ENCODE assay signal across 19 cellular contexts in genomic region chr3:126158016-126158911, GRCh38. TPM values are rescaled to one million over a fixed set of nuclear protein-coding genes. Genes with fewer than 3 reads are reported as not detected.
DNase-seq lines count a peak whose midpoint lies in the region; ATAC-seq, FAIRE-seq and TF ChIP-seq lines count a peak whose summit lies in the region.
"Had no signal": no experiment of that assay in that cellular context is flagged by ENCODE, and none has a peak within 500 bp of the region (broad histone marks: within the 10 kb centered on the region; RNA-seq: fewer than 3 reads in every experiment).

No MANE protein-coding gene starts in this region.

- peaks cover 19% of the 10 kb centered on the region for H3K4me1 Mint-ChIP-seq in glutamatergic neuron (ENCODE audit: low read depth, unreplicated experiment)

- H3K27me3 ChIP-seq in BLaER1, result no peaks in the 10 kb centered on the region
- no peaks in the 10 kb centered on the region for H3K27me3 ChIP-seq in pancreas
- H3K27me3 ChIP-seq in gastroesophageal sphincter, result no peaks in the 10 kb centered on the region

- H3K9me3 ChIP-seq in BLaER1 (no peaks in the 10 kb centered on the region), pancreas (no peaks in the 10 kb centered on the region), gastroesophageal sphincter (no peaks in the 10 kb centered on the region)
- H3K9me3 ChIP-seq: HAP-1 had no signal

- H4K20me1 ChIP-seq in BLaER1, result no peaks in the 10 kb centered on the region

- peak overlapping the region; percentile 10 for H3K4me3 Mint-ChIP-seq in glutamatergic neuron (ENCODE audit: unreplicated experiment)

- TF ChIP-seq CTCF in glutamatergic neuron (IDR thresholded peaks at IDR 0.05; ENCODE audit: partially characterized antibody, unreplicated experiment), result no peak
- TF ChIP-seq CTCF in pancreas (IDR thresholded peaks at IDR 0.05), result no peak
- no peak for TF ChIP-seq CTCF in gastroesophageal sphincter (IDR thresholded peaks at IDR 0.05)

- no peak overlapping the region for H3K4me3 ChIP-seq in BLaER1
- no peak overlapping the region for H3K4me3 ChIP-seq in pancreas
- H3K4me3 ChIP-seq in gastroesophageal sphincter, result no peak overlapping the region
- H3K4me3 ChIP-seq: GM12878, HAP-1 had no signal

- no peak for TF ChIP-seq EP300 in gastroesophageal sphincter (IDR thresholded peaks at IDR 0.05)

- TF ChIP-seq POLR2A in gastroesophageal sphincter (IDR thresholded peaks at IDR 0.05), result no peak

- WGBS in pancreas, 2 donors, result 72 to 77% methylated on average over 18 of the region's 18 CpGs
- 82 to 100% methylated on average over 1 to 6 of the region's 18 CpGs for WGBS in gastroesophageal sphincter (ENCODE audit: low coverage in 1 of 2), 2 donors

- ATAC-seq in pancreas (peak in 3 of 4 donors; percentile 33 to 69 (median 67)), HG03442 (IDR thresholded peaks at IDR 0.05; ENCODE audit: unreplicated experiment) (no peak), gastroesophageal sphincter (no peak)
- ATAC-seq: GM12878 had no signal

- H3K4me1 ChIP-seq in BLaER1 (peaks cover 20% of the 10 kb centered on the region), pancreas (no peaks in the 10 kb centered on the region), gastroesophageal sphincter (no peaks in the 10 kb centered on the region)
- H3K4me1 ChIP-seq: HAP-1 had no signal

- no peak for FAIRE-seq in pancreas (lab: Jason Lieb, UNC)
- FAIRE-seq: GM12878, GM18507, GM19239, RCC 7860 had no signal

- H3K27ac Mint-ChIP-seq in glutamatergic neuron (ENCODE audit: unreplicated experiment), result no peak overlapping the region

- no peaks in the 10 kb centered on the region for H3K36me3 Mint-ChIP-seq in glutamatergic neuron (ENCODE audit: unreplicated experiment)

- peak overlapping the region; percentile 39 for H3K4me2 ChIP-seq in BLaER1

- intact Hi-C loops in pancreas (cut with DNase I), result no loop called here

- no peak overlapping the region for H3K9ac ChIP-seq in BLaER1

- H3K27ac ChIP-seq in BLaER1 (no peak overlapping the region), pancreas (no peak overlapping the region), gastroesophageal sphincter (no peak overlapping the region)
- H3K27ac ChIP-seq: HL-60 had no signal

- H3K9me3 Mint-ChIP-seq in glutamatergic neuron (ENCODE audit: unreplicated experiment), result peaks cover 12% of the 10 kb centered on the region

- H3K36me3 ChIP-seq in BLaER1, result no peaks in the 10 kb centered on the region
- H3K36me3 ChIP-seq in pancreas, result peaks cover 0 to 4% (median 0%) of the 10 kb centered on the region in 3 donors
- peaks cover 0 to 69% of the 10 kb centered on the region in 2 donors for H3K36me3 ChIP-seq in gastroesophageal sphincter
- H3K36me3 ChIP-seq: HAP-1 had no signal

- H3K27me3 Mint-ChIP-seq in glutamatergic neuron (ENCODE audit: unreplicated experiment), result peaks cover 4% of the 10 kb centered on the region

- DNase-seq in D341Med (ENCODE audit: low spot score) (peak; percentile 13), glutamatergic neuron (no peak), pancreas (no peak), GM19238 (ENCODE audit: insufficient read length, low spot score) (no peak)
- DNase-seq: DMS153, MV-4-11, NCI-H1417 treated with DMSO at 0.1 percent for 48 hours, NCI-H2029 treated with DMSO at 0.1 percent for 48 hours, NCI-H345, SHP77 treated with DMSO at 0.1 percent for 48 hours had no signal

RNA-seq across cellular contexts. Expression of gene ALDH1L1, which starts 22.1 kb away (rescaled TPM):
- total RNA-seq in glutamatergic neuron (ENCODE audit: unreplicated experiment) (not detected), pancreas (10 to 100 TPM; 15.4 to 46.3 (median 33.7) TPM), gastroesophageal sphincter (10 to 100 TPM; 16.3 to 67.9 (median 38.7) TPM)
- 10 to 100 TPM; 38.8 to 44.0 TPM for polyA plus RNA-seq in pancreas

Comparison
In these comparisons a context has a peak if more than half of its experiments do, and no peak if none do; other contexts are left out.
1. ATAC-seq: peak in pancreas (3 of 4); none in HG03442 (single experiment) and gastroesophageal sphincter (single experiment).
2. RNA of gene ALDH1L1, which starts 22.1 kb away (total RNA-seq): 16.3 to 67.9 TPM in gastroesophageal sphincter and 15.4 to 46.3 TPM in pancreas; not detected in glutamatergic neuron (single experiment); every median in the first group is over 10 times any median in the second.